1 cellular context compared by ENCODE assay signal in the genomic region with DNA sequence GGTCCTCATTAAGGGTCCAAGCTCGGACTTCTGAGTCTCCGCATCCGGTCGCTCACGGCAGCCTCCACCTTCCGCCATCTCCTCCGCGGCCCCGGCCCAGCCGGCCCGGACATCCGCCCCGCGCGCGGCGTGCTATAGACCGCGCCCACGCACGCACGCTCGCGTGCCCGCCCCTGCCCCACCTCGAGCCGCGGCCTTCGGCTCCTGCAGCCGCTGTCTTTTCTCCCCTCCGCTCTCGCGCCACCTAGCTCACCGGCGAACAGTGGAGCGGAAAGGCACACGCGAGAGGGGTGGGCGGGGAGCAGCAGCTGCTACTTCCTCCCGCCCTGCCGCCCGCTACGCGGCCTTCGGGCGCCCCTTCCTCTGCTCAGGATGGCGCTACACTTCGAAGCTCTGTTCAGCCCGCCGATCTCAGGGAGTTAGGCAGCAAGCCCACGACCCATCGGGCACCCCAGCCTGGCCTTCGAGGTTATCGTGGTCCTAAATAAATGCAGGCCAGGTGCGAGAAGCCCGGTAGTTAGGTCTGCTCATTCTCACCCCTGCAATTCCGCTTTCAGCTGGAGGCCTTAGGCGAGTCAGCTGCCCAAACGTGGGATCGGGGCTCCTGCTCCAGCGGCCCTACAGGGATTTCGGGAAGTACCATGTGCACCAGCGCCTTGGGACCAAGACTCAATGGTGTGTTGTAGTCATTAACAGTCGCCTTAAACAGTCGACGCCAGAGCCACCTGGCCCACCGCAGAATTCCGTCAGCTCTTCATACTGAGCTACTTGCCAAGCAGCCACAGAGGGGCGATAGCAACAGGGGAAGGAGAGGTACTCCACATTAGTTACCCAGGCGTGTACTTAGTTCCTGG.
A peak's percentile ranks its signal among the peaks of the same experiment; 100 is the strongest.
TF ChIP-seq lines count a peak whose summit lies in the region.

A gene with protein sequence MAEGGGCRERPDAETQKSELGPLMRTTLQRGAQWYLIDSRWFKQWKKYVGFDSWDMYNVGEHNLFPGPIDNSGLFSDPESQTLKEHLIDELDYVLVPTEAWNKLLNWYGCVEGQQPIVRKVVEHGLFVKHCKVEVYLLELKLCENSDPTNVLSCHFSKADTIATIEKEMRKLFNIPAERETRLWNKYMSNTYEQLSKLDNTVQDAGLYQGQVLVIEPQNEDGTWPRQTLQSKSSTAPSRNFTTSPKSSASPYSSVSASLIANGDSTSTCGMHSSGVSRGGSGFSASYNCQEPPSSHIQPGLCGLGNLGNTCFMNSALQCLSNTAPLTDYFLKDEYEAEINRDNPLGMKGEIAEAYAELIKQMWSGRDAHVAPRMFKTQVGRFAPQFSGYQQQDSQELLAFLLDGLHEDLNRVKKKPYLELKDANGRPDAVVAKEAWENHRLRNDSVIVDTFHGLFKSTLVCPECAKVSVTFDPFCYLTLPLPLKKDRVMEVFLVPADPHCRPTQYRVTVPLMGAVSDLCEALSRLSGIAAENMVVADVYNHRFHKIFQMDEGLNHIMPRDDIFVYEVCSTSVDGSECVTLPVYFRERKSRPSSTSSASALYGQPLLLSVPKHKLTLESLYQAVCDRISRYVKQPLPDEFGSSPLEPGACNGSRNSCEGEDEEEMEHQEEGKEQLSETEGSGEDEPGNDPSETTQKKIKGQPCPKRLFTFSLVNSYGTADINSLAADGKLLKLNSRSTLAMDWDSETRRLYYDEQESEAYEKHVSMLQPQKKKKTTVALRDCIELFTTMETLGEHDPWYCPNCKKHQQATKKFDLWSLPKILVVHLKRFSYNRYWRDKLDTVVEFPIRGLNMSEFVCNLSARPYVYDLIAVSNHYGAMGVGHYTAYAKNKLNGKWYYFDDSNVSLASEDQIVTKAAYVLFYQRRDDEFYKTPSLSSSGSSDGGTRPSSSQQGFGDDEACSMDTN (minus strand): TSS at position 107 of the 854 bp plus-strand sequence. CDS start 29 bp downstream, at position 78.

TF ChIP-seq in K562, 482 proteins besides CTCF, POLR2A, EP300 and RAD21 (continued from another document and continues in another):
- TF ChIP-seq ZFX (CRISPR knock-in tag; IDR thresholded peaks at IDR 0.05) (peak; percentile 98), ZC3H11A (IDR thresholded peaks at IDR 0.05; ENCODE audit: low read depth, low read length) (no peak), TARDBP (IDR thresholded peaks at IDR 0.05) (peak; percentile 58; the same call in 1 of the 2 replicates), WHSC1 (IDR thresholded peaks at IDR 0.05; ENCODE audit: low read length) (no peak), CBX5 (IDR thresholded peaks at IDR 0.05; ENCODE audit: borderline replicate concordance, low read depth) (0 out of 2 replicates have a peak, but pooled peaks have one; percentile 21), NCOA6 (IDR thresholded peaks at IDR 0.05) (peak; percentile 61), TCF7L2 (IDR thresholded peaks at IDR 0.05; ENCODE audit: low read depth, low read length) (no peak), ELF2 (CRISPR knock-in tag; IDR thresholded peaks at IDR 0.05) (0 out of 2 replicates have a peak, but pooled peaks have one; percentile 49), HDAC1 (IDR thresholded peaks at IDR 0.05) (peak in 1 of 2 experiments; percentile 72; a peak in 1 of 4 replicates), SUPT5H (IDR thresholded peaks at IDR 0.05) (peak; percentile 69), BRD4 (IDR thresholded peaks at IDR 0.05) (0 out of 2 replicates have a peak, but pooled peaks have one; percentile 33), FIP1L1 (IDR thresholded peaks at IDR 0.05; ENCODE audit: low read depth, low read length, poor library complexity, severe bottlenecking) (peak; percentile 50), SIN3B (IDR thresholded peaks at IDR 0.05; ENCODE audit: low read depth) (peak; percentile 22; the same call in 1 of the 2 replicates), STAG1 (CRISPR knock-in tag; IDR thresholded peaks at IDR 0.05; ENCODE audit: borderline replicate concordance) (no peak), JUN (IDR thresholded peaks at IDR 0.05; ENCODE audit: borderline replicate concordance, low read depth, low read length) (peak; percentile 21; the same call in 1 of the 2 replicates), JUN (CRISPR knock-in tag; IDR thresholded peaks at IDR 0.05; ENCODE audit: borderline replicate concordance) (no peak), MTA3 (IDR thresholded peaks at IDR 0.05; ENCODE audit: borderline replicate concordance) (peak; percentile 74), KDM4B (IDR thresholded peaks at IDR 0.05; ENCODE audit: borderline replicate concordance in 2 of 2, low read depth in 1 of 2) (no peak), DACH1 (IDR thresholded peaks at IDR 0.05; ENCODE audit: partially characterized antibody) (peak; percentile 70)
- TF ChIP-seq, protein P1, sequence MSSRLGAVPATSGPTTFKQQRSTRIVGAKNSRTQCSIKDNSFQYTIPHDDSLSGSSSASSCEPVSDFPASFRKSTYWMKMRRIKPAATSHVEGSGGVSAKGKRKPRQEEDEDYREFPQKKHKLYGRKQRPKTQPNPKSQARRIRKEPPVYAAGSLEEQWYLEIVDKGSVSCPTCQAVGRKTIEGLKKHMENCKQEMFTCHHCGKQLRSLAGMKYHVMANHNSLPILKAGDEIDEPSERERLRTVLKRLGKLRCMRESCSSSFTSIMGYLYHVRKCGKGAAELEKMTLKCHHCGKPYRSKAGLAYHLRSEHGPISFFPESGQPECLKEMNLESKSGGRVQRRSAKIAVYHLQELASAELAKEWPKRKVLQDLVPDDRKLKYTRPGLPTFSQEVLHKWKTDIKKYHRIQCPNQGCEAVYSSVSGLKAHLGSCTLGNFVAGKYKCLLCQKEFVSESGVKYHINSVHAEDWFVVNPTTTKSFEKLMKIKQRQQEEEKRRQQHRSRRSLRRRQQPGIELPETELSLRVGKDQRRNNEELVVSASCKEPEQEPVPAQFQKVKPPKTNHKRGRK (tag; IDR thresholded peaks at IDR 0.05), result no peak
- TF ChIP-seq, protein P2, sequence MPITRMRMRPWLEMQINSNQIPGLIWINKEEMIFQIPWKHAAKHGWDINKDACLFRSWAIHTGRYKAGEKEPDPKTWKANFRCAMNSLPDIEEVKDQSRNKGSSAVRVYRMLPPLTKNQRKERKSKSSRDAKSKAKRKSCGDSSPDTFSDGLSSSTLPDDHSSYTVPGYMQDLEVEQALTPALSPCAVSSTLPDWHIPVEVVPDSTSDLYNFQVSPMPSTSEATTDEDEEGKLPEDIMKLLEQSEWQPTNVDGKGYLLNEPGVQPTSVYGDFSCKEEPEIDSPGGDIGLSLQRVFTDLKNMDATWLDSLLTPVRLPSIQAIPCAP (CRISPR knock-in tag; IDR thresholded peaks at IDR 0.05; ENCODE audit: borderline replicate concordance), result peak; percentile 61; the same call in 1 of the 2 replicates
- TF ChIP-seq, protein P3, sequence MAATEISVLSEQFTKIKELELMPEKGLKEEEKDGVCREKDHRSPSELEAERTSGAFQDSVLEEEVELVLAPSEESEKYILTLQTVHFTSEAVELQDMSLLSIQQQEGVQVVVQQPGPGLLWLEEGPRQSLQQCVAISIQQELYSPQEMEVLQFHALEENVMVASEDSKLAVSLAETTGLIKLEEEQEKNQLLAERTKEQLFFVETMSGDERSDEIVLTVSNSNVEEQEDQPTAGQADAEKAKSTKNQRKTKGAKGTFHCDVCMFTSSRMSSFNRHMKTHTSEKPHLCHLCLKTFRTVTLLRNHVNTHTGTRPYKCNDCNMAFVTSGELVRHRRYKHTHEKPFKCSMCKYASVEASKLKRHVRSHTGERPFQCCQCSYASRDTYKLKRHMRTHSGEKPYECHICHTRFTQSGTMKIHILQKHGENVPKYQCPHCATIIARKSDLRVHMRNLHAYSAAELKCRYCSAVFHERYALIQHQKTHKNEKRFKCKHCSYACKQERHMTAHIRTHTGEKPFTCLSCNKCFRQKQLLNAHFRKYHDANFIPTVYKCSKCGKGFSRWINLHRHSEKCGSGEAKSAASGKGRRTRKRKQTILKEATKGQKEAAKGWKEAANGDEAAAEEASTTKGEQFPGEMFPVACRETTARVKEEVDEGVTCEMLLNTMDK (IDR thresholded peaks at IDR 0.05; ENCODE audit: borderline replicate concordance, insufficient read depth, low read depth, low read length, poor library complexity, severe bottlenecking), result peak; percentile 77
- TF ChIP-seq, protein P4, sequence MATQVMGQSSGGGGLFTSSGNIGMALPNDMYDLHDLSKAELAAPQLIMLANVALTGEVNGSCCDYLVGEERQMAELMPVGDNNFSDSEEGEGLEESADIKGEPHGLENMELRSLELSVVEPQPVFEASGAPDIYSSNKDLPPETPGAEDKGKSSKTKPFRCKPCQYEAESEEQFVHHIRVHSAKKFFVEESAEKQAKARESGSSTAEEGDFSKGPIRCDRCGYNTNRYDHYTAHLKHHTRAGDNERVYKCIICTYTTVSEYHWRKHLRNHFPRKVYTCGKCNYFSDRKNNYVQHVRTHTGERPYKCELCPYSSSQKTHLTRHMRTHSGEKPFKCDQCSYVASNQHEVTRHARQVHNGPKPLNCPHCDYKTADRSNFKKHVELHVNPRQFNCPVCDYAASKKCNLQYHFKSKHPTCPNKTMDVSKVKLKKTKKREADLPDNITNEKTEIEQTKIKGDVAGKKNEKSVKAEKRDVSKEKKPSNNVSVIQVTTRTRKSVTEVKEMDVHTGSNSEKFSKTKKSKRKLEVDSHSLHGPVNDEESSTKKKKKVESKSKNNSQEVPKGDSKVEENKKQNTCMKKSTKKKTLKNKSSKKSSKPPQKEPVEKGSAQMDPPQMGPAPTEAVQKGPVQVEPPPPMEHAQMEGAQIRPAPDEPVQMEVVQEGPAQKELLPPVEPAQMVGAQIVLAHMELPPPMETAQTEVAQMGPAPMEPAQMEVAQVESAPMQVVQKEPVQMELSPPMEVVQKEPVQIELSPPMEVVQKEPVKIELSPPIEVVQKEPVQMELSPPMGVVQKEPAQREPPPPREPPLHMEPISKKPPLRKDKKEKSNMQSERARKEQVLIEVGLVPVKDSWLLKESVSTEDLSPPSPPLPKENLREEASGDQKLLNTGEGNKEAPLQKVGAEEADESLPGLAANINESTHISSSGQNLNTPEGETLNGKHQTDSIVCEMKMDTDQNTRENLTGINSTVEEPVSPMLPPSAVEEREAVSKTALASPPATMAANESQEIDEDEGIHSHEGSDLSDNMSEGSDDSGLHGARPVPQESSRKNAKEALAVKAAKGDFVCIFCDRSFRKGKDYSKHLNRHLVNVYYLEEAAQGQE (CRISPR knock-in tag; IDR thresholded peaks at IDR 0.05; ENCODE audit: low read depth), result peak; percentile 45; the same call in 1 of the 2 replicates
- TF ChIP-seq, protein P5, sequence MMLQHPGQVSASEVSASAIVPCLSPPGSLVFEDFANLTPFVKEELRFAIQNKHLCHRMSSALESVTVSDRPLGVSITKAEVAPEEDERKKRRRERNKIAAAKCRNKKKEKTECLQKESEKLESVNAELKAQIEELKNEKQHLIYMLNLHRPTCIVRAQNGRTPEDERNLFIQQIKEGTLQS (IDR thresholded peaks at IDR 0.05), result no peak
- TF ChIP-seq, protein P5 (CRISPR knock-in tag; conservative IDR thresholded peaks at IDR 0.05), result peak; percentile 71; the same call in 1 of the 2 replicates
- TF ChIP-seq, protein P6, sequence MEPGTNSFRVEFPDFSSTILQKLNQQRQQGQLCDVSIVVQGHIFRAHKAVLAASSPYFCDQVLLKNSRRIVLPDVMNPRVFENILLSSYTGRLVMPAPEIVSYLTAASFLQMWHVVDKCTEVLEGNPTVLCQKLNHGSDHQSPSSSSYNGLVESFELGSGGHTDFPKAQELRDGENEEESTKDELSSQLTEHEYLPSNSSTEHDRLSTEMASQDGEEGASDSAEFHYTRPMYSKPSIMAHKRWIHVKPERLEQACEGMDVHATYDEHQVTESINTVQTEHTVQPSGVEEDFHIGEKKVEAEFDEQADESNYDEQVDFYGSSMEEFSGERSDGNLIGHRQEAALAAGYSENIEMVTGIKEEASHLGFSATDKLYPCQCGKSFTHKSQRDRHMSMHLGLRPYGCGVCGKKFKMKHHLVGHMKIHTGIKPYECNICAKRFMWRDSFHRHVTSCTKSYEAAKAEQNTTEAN (CRISPR knock-in tag; IDR thresholded peaks at IDR 0.05), result peak; percentile 87; the same call in 1 of the 2 replicates
- TF ChIP-seq, protein P7, sequence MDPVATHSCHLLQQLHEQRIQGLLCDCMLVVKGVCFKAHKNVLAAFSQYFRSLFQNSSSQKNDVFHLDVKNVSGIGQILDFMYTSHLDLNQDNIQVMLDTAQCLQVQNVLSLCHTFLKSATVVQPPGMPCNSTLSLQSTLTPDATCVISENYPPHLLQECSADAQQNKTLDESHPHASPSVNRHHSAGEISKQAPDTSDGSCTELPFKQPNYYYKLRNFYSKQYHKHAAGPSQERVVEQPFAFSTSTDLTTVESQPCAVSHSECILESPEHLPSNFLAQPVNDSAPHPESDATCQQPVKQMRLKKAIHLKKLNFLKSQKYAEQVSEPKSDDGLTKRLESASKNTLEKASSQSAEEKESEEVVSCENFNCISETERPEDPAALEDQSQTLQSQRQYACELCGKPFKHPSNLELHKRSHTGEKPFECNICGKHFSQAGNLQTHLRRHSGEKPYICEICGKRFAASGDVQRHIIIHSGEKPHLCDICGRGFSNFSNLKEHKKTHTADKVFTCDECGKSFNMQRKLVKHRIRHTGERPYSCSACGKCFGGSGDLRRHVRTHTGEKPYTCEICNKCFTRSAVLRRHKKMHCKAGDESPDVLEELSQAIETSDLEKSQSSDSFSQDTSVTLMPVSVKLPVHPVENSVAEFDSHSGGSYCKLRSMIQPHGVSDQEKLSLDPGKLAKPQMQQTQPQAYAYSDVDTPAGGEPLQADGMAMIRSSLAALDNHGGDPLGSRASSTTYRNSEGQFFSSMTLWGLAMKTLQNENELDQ (CRISPR knock-in tag; IDR thresholded peaks at IDR 0.05; ENCODE audit: borderline replicate concordance), result 0 out of 2 replicates have a peak, but pooled peaks have one; percentile 51
- TF ChIP-seq, protein P8, sequence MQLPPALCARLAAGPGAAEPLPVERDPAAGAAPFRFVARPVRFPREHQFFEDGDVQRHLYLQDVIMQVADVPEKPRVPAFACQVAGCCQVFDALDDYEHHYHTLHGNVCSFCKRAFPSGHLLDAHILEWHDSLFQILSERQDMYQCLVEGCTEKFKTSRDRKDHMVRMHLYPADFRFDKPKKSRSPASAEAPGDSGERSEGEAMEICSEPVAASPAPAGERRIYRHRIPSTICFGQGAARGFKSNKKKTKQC (CRISPR knock-in tag; IDR thresholded peaks at IDR 0.05), result peak; percentile 48; the same call in 1 of the 2 replicates
- TF ChIP-seq, protein P9, sequence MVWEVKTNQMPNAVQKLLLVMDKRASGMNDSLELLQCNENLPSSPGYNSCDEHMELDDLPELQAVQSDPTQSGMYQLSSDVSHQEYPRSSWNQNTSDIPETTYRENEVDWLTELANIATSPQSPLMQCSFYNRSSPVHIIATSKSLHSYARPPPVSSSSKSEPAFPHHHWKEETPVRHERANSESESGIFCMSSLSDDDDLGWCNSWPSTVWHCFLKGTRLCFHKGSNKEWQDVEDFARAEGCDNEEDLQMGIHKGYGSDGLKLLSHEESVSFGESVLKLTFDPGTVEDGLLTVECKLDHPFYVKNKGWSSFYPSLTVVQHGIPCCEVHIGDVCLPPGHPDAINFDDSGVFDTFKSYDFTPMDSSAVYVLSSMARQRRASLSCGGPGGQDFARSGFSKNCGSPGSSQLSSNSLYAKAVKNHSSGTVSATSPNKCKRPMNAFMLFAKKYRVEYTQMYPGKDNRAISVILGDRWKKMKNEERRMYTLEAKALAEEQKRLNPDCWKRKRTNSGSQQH (CRISPR knock-in tag; IDR thresholded peaks at IDR 0.05), result 0 out of 2 replicates have a peak, but pooled peaks have one; percentile 22
